In genomic region chr18:53817976-53818950, GRCh38 we compare ENCODE assay signal across 13 cellular contexts.
"Had no signal": no experiment of that assay in that cellular context is flagged by ENCODE, and none has a peak within 500 bp of the region (broad histone marks: within the 10 kb centered on the region; RNA-seq: fewer than 3 reads in every experiment).

No MANE protein-coding gene starts in this region.

- DNase-seq: activated CD4-positive, alpha-beta T cell treated with anti-CD3 and anti-CD28 coated beads, Interleukin-2, amount 50 U/mL, for 4 hours; activated CD4-positive, CD25-positive, alpha-beta regulatory T cell treated with anti-CD3 and anti-CD28 coated beads, Interleukin-2, amount 50 U/mL, for 72 hours; activated naive CD4-positive, alpha-beta T cell treated with anti-CD3 and anti-CD28 coated beads for 36 hours; activated T-cell treated with anti-CD3 and anti-CD28 coated beads for 4 hours; dorsolateral prefrontal cortex; endodermal cell; hypothalamus; lower lobe of right lung; midbrain; stimulated activated CD4-positive, alpha-beta T cell treated with anti-CD3 and anti-CD28 coated beads, Interleukin-12 subunit alpha, Interleukin-12 subunit beta, amount 100 ng/mL, for 4 hours; stimulated activated CD4-positive, alpha-beta T cell treated with anti-CD3 and anti-CD28 coated beads, Interleukin-2, amount 100 ng/mL, for 24 hours; T-helper 9 cell had no signal

- ATAC-seq: stimulated activated memory B cell treated with anti-CD40 and anti-IgM and Interleukin-4, amounts not matched to agents 10 μg/mL and 1 μg/mL and 100 μg/mL, for 72 hours had no signal
